In the genomic region with DNA sequence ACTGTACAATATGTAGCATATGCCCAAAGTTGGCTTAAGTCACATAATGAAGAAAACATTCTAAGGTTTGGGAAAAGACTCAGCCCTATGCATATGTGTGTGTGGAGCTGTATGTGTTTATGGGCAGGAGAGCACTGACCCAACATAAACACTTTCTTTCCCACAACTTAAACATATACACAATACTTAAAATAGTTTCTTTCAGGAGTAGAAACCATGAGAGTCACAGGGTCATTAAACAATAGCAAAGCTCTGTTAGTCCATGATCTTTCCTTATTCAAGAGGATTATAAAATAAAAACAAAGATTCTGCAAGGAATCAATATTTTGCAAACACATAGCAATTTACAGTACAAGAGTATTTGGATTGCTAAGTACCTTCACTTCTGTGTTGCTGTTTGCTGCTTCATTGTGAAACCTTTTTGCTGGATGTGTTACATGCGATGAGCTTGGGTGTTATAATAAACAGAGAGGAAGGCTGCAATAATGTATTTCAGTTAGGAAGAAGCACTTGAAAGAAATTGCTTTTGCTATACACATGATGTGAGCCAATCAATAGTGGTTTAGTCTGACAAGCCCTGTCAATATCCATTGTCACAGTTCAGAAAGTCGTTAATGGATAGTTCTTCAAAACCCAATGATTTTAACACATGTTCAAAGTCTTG, we compare ENCODE assay signal across 1 cellular context.
TF ChIP-seq lines count a peak whose summit lies in the region.

No MANE protein-coding gene starts in this region.

TF ChIP-seq in GM23338, 12 proteins besides CTCF, POLR2A, EP300 and RAD21 (continued from another document):
- TF ChIP-seq, protein P1, sequence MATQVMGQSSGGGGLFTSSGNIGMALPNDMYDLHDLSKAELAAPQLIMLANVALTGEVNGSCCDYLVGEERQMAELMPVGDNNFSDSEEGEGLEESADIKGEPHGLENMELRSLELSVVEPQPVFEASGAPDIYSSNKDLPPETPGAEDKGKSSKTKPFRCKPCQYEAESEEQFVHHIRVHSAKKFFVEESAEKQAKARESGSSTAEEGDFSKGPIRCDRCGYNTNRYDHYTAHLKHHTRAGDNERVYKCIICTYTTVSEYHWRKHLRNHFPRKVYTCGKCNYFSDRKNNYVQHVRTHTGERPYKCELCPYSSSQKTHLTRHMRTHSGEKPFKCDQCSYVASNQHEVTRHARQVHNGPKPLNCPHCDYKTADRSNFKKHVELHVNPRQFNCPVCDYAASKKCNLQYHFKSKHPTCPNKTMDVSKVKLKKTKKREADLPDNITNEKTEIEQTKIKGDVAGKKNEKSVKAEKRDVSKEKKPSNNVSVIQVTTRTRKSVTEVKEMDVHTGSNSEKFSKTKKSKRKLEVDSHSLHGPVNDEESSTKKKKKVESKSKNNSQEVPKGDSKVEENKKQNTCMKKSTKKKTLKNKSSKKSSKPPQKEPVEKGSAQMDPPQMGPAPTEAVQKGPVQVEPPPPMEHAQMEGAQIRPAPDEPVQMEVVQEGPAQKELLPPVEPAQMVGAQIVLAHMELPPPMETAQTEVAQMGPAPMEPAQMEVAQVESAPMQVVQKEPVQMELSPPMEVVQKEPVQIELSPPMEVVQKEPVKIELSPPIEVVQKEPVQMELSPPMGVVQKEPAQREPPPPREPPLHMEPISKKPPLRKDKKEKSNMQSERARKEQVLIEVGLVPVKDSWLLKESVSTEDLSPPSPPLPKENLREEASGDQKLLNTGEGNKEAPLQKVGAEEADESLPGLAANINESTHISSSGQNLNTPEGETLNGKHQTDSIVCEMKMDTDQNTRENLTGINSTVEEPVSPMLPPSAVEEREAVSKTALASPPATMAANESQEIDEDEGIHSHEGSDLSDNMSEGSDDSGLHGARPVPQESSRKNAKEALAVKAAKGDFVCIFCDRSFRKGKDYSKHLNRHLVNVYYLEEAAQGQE (IDR thresholded peaks at IDR 0.05; ENCODE audit: unreplicated experiment), result no peak
- TF ChIP-seq CREB1 (CRISPR knock-in tag; IDR thresholded peaks at IDR 0.05; ENCODE audit: low read depth), result no peak
